6 cellular contexts compared by ENCODE assay signal in the genomic region with DNA sequence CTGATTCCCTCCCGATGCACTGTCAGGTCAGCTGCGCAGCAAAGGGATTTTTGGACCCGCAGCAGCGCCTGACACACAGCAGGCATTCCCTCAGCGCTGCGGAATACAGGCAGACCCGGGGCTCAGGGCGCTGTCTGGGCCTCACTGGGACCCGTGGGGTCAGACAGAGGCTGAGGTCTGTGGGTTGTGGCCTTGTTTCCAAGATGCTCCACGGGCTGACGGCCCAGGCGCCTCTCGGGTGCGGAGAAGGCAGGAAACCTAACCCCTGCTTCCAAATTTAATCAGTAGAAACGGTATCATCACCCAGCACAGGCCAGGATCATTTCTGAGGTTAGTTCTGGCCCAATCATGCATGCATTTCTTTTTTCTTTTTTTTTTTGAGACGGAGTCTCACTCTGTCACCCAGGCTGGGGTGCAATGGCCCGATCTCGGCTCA. TPM values are rescaled to one million over a fixed set of nuclear protein-coding genes. Genes with fewer than 3 reads are reported as not detected.
DNase-seq lines count a peak whose midpoint lies in the region; ATAC-seq and TF ChIP-seq lines count a peak whose summit lies in the region.

No MANE protein-coding gene starts in this region.

- no peak for ATAC-seq in GM19351 (IDR thresholded peaks at IDR 0.05; ENCODE audit: unreplicated experiment)

- intact Hi-C loops in uterus (cut with DNase I; ENCODE audit: low total_unique reads) = no loop called here

- H3K4me2 ChIP-seq in hepatocyte = peak overlapping the region; percentile 92

- peak overlapping the region; percentile 90 for H2AFZ ChIP-seq in hepatocyte

- H3K27me3 ChIP-seq in hepatocyte = no peaks in the 10 kb centered on the region
- no peaks in the 10 kb centered on the region for H3K27me3 ChIP-seq in uterus

- H3K27ac ChIP-seq in hepatocyte (peak overlapping the region; percentile 97), uterus (peak overlapping the region; percentile 91 to 93)

- H3K9me3 Mint-ChIP-seq in activated naive CD4-positive, alpha-beta T cell treated with anti-CD3 and anti-CD28 coated beads, Interleukin-2, amount 50 U/mL, for 24 hours = no peaks in the 10 kb centered on the region

- H3K4me3 ChIP-seq in hepatocyte (peak overlapping the region; percentile 24), uterus (peak overlapping the region; percentile 47 to 49)

- in situ Hi-C loops in GM13977 (cut with MboI; ENCODE audit: low pct_unique_long_range_greater_than_20kb, low sequenced_read_pairs, unreplicated experiment) = no loop called here

- 82% methylated on average over 18 of the region's 18 CpGs for WGBS in hepatocyte (ENCODE audit: low lambda C conversion rate, missing lambda C conversion rate)

- TF ChIP-seq CTCF in hepatocyte (IDR thresholded peaks at IDR 0.05; ENCODE audit: poor library complexity) = no peak
- TF ChIP-seq CTCF in uterus (IDR thresholded peaks at IDR 0.05) = no peak
- TF ChIP-seq CTCF in GM13977 (IDR thresholded peaks at IDR 0.05; ENCODE audit: extremely low read depth, insufficient read depth, missing control alignments) = no peak

- no peaks in the 10 kb centered on the region for H3K27me3 Mint-ChIP-seq in activated naive CD4-positive, alpha-beta T cell treated with anti-CD3 and anti-CD28 coated beads, Interleukin-2, amount 50 U/mL, for 24 hours

- peaks cover 34% of the 10 kb centered on the region for H4K20me1 ChIP-seq in hepatocyte (ENCODE audit: insufficient read depth, poor library complexity, severe bottlenecking)

- H3K36me3 ChIP-seq in hepatocyte (replicated peaks; ENCODE audit: insufficient read depth, low read depth) (no peaks in the 10 kb centered on the region), uterus (no peaks in the 10 kb centered on the region)

- H3K27ac Mint-ChIP-seq in activated naive CD4-positive, alpha-beta T cell treated with anti-CD3 and anti-CD28 coated beads, Interleukin-2, amount 50 U/mL, for 24 hours = peak overlapping the region; percentile 90

- no peak for TF ChIP-seq POLR2A in uterus (IDR thresholded peaks at IDR 0.05)

- H3K4me1 Mint-ChIP-seq in activated naive CD4-positive, alpha-beta T cell treated with anti-CD3 and anti-CD28 coated beads, Interleukin-2, amount 50 U/mL, for 24 hours = peaks cover 29% of the 10 kb centered on the region

- peaks cover 42% of the 10 kb centered on the region for H3K79me2 ChIP-seq in hepatocyte

- peaks cover 38% of the 10 kb centered on the region for H3K4me1 ChIP-seq in hepatocyte (ENCODE audit: insufficient read depth)
- peaks cover 0 to 31% of the 10 kb centered on the region in 2 donors for H3K4me1 ChIP-seq in uterus

- no peaks in the 10 kb centered on the region for H3K36me3 Mint-ChIP-seq in activated naive CD4-positive, alpha-beta T cell treated with anti-CD3 and anti-CD28 coated beads, Interleukin-2, amount 50 U/mL, for 24 hours

- H3K9me3 ChIP-seq in hepatocyte (ENCODE audit: low read depth) (no peaks in the 10 kb centered on the region), uterus (no peaks in the 10 kb centered on the region)

- no peak for DNase-seq in activated naive CD4-positive, alpha-beta T cell (lab: John Stamatoyannopoulos, UW)
- no peak for DNase-seq in hepatocyte (ENCODE audit: low spot score)
- DNase-seq in uterus = no peak
- no peak for DNase-seq in GM13977 (ENCODE audit: low spot score)

- peak overlapping the region; percentile 81 for H3K4me3 Mint-ChIP-seq in activated naive CD4-positive, alpha-beta T cell treated with anti-CD3 and anti-CD28 coated beads, Interleukin-2, amount 50 U/mL, for 24 hours

- H3K9me2 ChIP-seq in hepatocyte (replicated peaks; ENCODE audit: insufficient read depth) = no peaks in the 10 kb centered on the region

RNA-seq across cellular contexts. Expression of a gene that starts 0.7 kb away (rescaled TPM):
- total RNA-seq in hepatocyte = 42.7 and 43.9 TPM in 2 replicates
- polyA plus RNA-seq in hepatocyte = 84.7 and 89.6 TPM in 2 replicates
- 10 to 100 TPM in 3 of 4 donors, 1 to 10 TPM in 1; 9.5 to 44.3 (median 18.2) TPM for total RNA-seq in uterus

RNA-seq across cellular contexts. Expression of a gene that starts 12.5 kb away (rescaled TPM):
- total RNA-seq in hepatocyte (106 and 131 TPM in 2 replicates), uterus (10 to 100 TPM; 25.3 to 71.7 (median 37.3) TPM)
- 171 and 209 TPM in 2 replicates for polyA plus RNA-seq in hepatocyte

RNA-seq across cellular contexts. Expression of a gene that starts 24.0 kb away (rescaled TPM):
- total RNA-seq in hepatocyte (0.20 TPM in 1 of 2 replicates, not detected in the other), uterus (1 to 10 TPM in 1 of 4 donors, not detected in 3; 1.4 TPM)
- 0.18 and 0.70 TPM in 2 replicates for polyA plus RNA-seq in hepatocyte

RNA-seq across cellular contexts. Expression of a gene that starts 30.4 kb away (rescaled TPM):
- 38.7 and 41.9 TPM in 2 replicates for total RNA-seq in hepatocyte
- polyA plus RNA-seq in hepatocyte = 59.5 and 60.7 TPM in 2 replicates
- total RNA-seq in uterus = 10 to 100 TPM; 10.5 to 42.0 (median 24.1) TPM

RNA-seq across cellular contexts. Expression of a gene that starts 31.6 kb away (rescaled TPM):
- total RNA-seq in hepatocyte (0.16 and 2.4 TPM in 2 replicates), uterus (not detected)
- 1.2 TPM in 1 of 2 replicates, not detected in the other for polyA plus RNA-seq in hepatocyte
